In the genomic region with DNA sequence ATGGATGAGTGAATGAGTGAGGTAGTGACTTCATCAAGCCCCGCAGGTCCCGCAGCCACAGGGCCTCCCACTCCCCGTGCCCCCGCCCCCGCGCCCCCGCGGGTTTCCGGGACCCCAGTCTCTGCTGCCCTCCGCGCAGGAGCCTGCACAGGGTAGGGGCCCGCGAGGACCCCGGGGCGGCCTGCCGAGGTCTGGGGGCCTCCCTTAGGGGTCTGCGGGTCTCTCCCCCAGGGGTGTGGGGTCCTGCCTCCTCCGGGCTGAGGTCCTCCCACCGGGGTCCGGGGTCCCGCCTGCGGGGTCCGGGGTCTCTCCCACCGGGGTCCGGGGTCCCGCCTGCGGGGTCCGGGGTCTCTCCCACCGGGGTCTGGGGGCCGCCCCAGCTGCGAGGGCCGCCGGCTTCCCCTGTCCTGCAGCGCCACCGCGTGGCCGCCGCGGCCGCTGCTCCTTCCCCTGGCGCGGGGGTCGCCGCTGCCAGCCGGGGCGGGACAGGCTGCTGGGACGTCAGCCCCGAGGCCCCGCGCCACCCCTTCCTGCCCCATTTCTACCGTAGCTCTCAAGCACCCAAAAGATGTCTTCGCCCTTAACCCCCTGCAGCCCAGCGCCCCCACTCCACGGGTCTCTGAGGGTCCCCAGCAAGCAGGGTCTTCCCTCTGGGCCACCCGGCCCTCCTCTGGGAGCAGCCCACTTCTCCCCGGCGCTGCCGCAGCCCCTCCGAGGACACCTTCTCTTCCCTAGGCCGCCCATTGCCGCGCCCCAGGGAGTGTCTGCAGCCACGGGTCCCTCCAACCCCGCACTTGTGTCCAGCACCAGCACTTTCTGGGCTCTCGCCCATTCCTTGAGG, we compare ENCODE assay signal across 8 cellular contexts. TPM values are rescaled to one million over a fixed set of nuclear protein-coding genes. Genes with fewer than 3 reads are reported as not detected.
DNase-seq lines count a peak whose midpoint lies in the region; ATAC-seq, FAIRE-seq and TF ChIP-seq lines count a peak whose summit lies in the region.

No MANE protein-coding gene starts in this region.

- H4K20me1 ChIP-seq in PC-3 (ENCODE audit: low read length) (no peaks in the 10 kb centered on the region), K562 (replicated peaks; ENCODE audit: control insufficient read depth, insufficient read depth, low read length) (0 out of 2 replicates have a peak, but pooled peaks cover 9% of the 10 kb centered on the region)

- BruUV-seq in PC-3 (replicated peaks; lab: Mats Ljungman, UMichigan) (no TSS peak), K562 (replicated peaks; lab: Mats Ljungman, UMichigan) (no TSS peak)

- in situ Hi-C loops in K562 (cut with MboI): loop anchor here (5.0 to 10.0 kb wide), 2 partner anchors 554 to 786 kb away; no protein-coding TSS in a partner anchor

- no peaks in the 10 kb centered on the region for H3K9me1 ChIP-seq in K562 (ENCODE audit: control insufficient read depth, insufficient read depth, low read length)

- peak; percentile 36 for ATAC-seq in PC-3
- ATAC-seq in K562: peak; percentile 84
- ATAC-seq in right lobe of liver: peak in 3 of 4 donors; percentile 13 to 43 (median 40)
- no peak for ATAC-seq in GM19397 (IDR thresholded peaks at IDR 0.05; ENCODE audit: unreplicated experiment)

- no peak overlapping the region for H3K9ac ChIP-seq in PC-3 (ENCODE audit: low read length)
- no peak overlapping the region for H3K9ac ChIP-seq in K562 (ENCODE audit: insufficient read depth in 1 of 2, low read depth in 2 of 2, low read length in 2 of 2)

- TF ChIP-seq POLR2A in K562 (conservative IDR thresholded peaks at IDR 0.05) (no peak), right lobe of liver (IDR thresholded peaks at IDR 0.05) (no peak), uterus (IDR thresholded peaks at IDR 0.05) (no peak)

- H3K4me2 ChIP-seq in PC-3 (ENCODE audit: low read length): no peak overlapping the region
- no peak overlapping the region for H3K4me2 ChIP-seq in K562 (ENCODE audit: insufficient read depth, low read length)

- intact Hi-C loops in PC-3 (cut with micrococcal nuclease): no loop called here
- intact Hi-C loops in K562 (cut with micrococcal nuclease): loop anchor here (5.0 to 10.0 kb wide), 2 partner anchors 244 to 554 kb away; partner anchors contain the start of gene CEP131
- intact Hi-C loops in right lobe of liver (cut with DNase I): loop anchor here (5.0 kb wide), 2 partner anchors 554 to 559 kb away; no protein-coding TSS in a partner anchor
- intact Hi-C loops in uterus (cut with DNase I; ENCODE audit: low total_unique reads): loop anchor here (2.0 kb wide), 1 partner anchor 554 kb away; no protein-coding TSS in a partner anchor

- no peak overlapping the region for H2AFZ ChIP-seq in PC-3 (ENCODE audit: low read length)
- no peak overlapping the region for H2AFZ ChIP-seq in K562 (ENCODE audit: low read depth, low read length)

- peak; percentile 75 to 88 for TF ChIP-seq RAD21 in K562 (CRISPR knock-in tag; conservative IDR thresholded peaks at IDR 0.05 in 1 of 2, IDR thresholded peaks at IDR 0.05 in 1 of 2)

- DNase-seq in PC-3 (peak; percentile 25), K562 (ENCODE audit: extremely low read depth in 1 of 4, low spot score in 3 of 4) (peak in 3 of 4 experiments; percentile 80 to 83 (median 82)), right lobe of liver (no peak), uterus (no peak), HT-29 (ENCODE audit: low spot score) (no peak), mesenteric fat pad (ENCODE audit: low spot score) (no peak)

- TF ChIP-seq CTCF in GM12873 (IDR thresholded peaks at IDR 0.05; ENCODE audit: insufficient read depth, low read depth, low read length, missing control alignments) (peak; percentile 68), PC-3 (conservative IDR thresholded peaks at IDR 0.05; ENCODE audit: low read depth, low read length) (peak; percentile 84), K562 (IDR thresholded peaks at IDR 0.05 in 2 of 3, conservative IDR thresholded peaks at IDR 0.05 in 1 of 3; ENCODE audit: insufficient read depth in 2 of 3, low read depth in 1 of 3, low read length in 3 of 3) (peak; percentile 59 to 77 (median 61)), right lobe of liver (IDR thresholded peaks at IDR 0.05) (peak; percentile 64 to 77 (median 74)), uterus (IDR thresholded peaks at IDR 0.05) (peak; percentile 60 to 96 (median 92))

- H3K4me1 ChIP-seq in PC-3 (ENCODE audit: insufficient read depth, low read length) (no peaks in the 10 kb centered on the region), K562 (replicated peaks in 1 of 2; ENCODE audit: control insufficient read depth in 2 of 2, insufficient read depth in 2 of 2, low read length in 2 of 2) (peaks cover 0 to 38% of the 10 kb centered on the region in 2 experiments; a peak in 3 of 5 replicates), right lobe of liver (no peaks in the 10 kb centered on the region), uterus (peaks cover 3 to 8% of the 10 kb centered on the region in 2 donors)

- no peaks in the 10 kb centered on the region for H3K36me3 ChIP-seq in PC-3 (ENCODE audit: low read depth, low read length)
- no peaks in the 10 kb centered on the region for H3K36me3 ChIP-seq in K562 (ENCODE audit: control insufficient read depth, insufficient read depth, low read length)
- no peaks in the 10 kb centered on the region for H3K36me3 ChIP-seq in right lobe of liver
- H3K36me3 ChIP-seq in uterus: no peaks in the 10 kb centered on the region

- H3K27me3 ChIP-seq in PC-3 (ENCODE audit: low read length): no peaks in the 10 kb centered on the region
- H3K27me3 ChIP-seq in K562 (ENCODE audit: control insufficient read depth in 2 of 2, insufficient read depth in 2 of 2, low read length in 2 of 2): peaks cover 12 to 31% of the 10 kb centered on the region in 2 experiments; a peak in 4 of 5 replicates
- no peaks in the 10 kb centered on the region for H3K27me3 ChIP-seq in right lobe of liver
- H3K27me3 ChIP-seq in uterus: no peaks in the 10 kb centered on the region

- H3K4me3 ChIP-seq in PC-3 (ENCODE audit: low read length) (no peak overlapping the region), K562 (peak overlapping the region; percentile 22; the same call in 1 of the 2 replicates), right lobe of liver (no peak overlapping the region), uterus (no peak overlapping the region)

- no peaks in the 10 kb centered on the region for H3K79me2 ChIP-seq in PC-3 (ENCODE audit: low read length)
- H3K79me2 ChIP-seq in K562 (ENCODE audit: control insufficient read depth, insufficient read depth, low read length): no peaks in the 10 kb centered on the region

- FAIRE-seq in K562 (lab: Jason Lieb, UNC): no peak

- 12% methylated on average over 19 of the region's 65 CpGs for WGBS in K562 (ENCODE audit: insufficient coverage, low coverage, missing lambda C conversion rate)
- WGBS in right lobe of liver (ENCODE audit: insufficient coverage, low coverage, low lambda C conversion rate, missing lambda C conversion rate): 14% methylated on average over 21 of the region's 65 CpGs

- no peak overlapping the region for H3K27ac ChIP-seq in PC-3 (ENCODE audit: low read length)
- no peak overlapping the region for H3K27ac ChIP-seq in K562 (ENCODE audit: extremely low read depth, low read depth, low read length)
- no peak overlapping the region for H3K27ac ChIP-seq in right lobe of liver
- no peak overlapping the region for H3K27ac ChIP-seq in uterus

- TF ChIP-seq EP300 in K562 (IDR thresholded peaks at IDR 0.05; ENCODE audit: low read length): no peak

- H3K9me3 ChIP-seq in PC-3 (ENCODE audit: low read length) (no peaks in the 10 kb centered on the region), K562 (replicated peaks; ENCODE audit: control insufficient read depth, insufficient read depth, low read depth, low read length) (no peaks in the 10 kb centered on the region), right lobe of liver (no peaks in the 10 kb centered on the region), uterus (no peaks in the 10 kb centered on the region)

- CTCF ChIA-PET in PC-3 (lab: Charles Lee): no interaction called here
- CTCF ChIA-PET in K562 (lab: Yijun Ruan, JAX; ENCODE audit: low intra/inter-chr PET ratio): interaction anchor here (0.6 to 2.0 kb wide), 6 partner anchors 120 to 973 kb away, joined by 3 to 17 read pairs (median 4); no protein-coding TSS in a partner anchor

- POLR2A ChIA-PET in PC-3 (lab: Charles Lee; ENCODE audit: unreplicated experiment) (no interaction called here), K562 (lab: Yijun Ruan, JAX) (interaction anchor here (0.6 kb wide), 1 partner anchor 139 kb away, joined by 3 read pairs; no protein-coding TSS in a partner anchor)

- no peaks in the 10 kb centered on the region for H3K9me2 ChIP-seq in PC-3 (replicated peaks; ENCODE audit: low read length)

- no peaks in the 10 kb centered on the region for H3F3A ChIP-seq in PC-3 (ENCODE audit: low read length, unreplicated experiment)

RNA-seq across cellular contexts. Expression of gene CHMP6, which starts 10.4 kb away (rescaled TPM):
- total RNA-seq in PC-3 (2014; rRNA removed) (26.1 and 33.0 TPM in 2 replicates), K562 (2014; rRNA removed) (10.3 and 12.9 TPM in 2 replicates), K562 (2014; rRNA removed; fragmentation: Illumina TruSeq; extraction: Trizol) (14.4 and 15.7 TPM in 2 replicates), K562 (2015; rRNA removed; fragmentation: Illumina TruSeq; extraction: Trizol) (12.7 and 13.8 TPM in 2 replicates), K562 (2021) (25.6 and 26.8 TPM in 2 replicates), right lobe of liver (10 to 100 TPM; 13.4 to 27.8 (median 15.6) TPM), uterus (10 to 100 TPM in 3 of 4 donors, 1 to 10 TPM in 1; 3.6 to 33.2 (median 19.8) TPM), mesenteric fat pad (25.3 TPM)
- 33.8 and 66.2 TPM in 2 replicates for total RNA-seq in K562 (2011; cell fraction: chromatin; rRNA removed; ENCODE audit: low replicate concordance)
- total RNA-seq in K562 (2011; cell fraction: nucleolus; rRNA removed): 40.5 and 47.9 TPM in 2 replicates
- total RNA-seq in K562 (2011; cell fraction: nucleoplasm; rRNA removed): 22.9 and 24.6 TPM in 2 replicates
- polyA plus RNA-seq in K562 (2011; rRNA removed) (8.0 and 13.4 TPM in 2 replicates), K562 (2014; fragmentation: Illumina TruSeq; extraction: Trizol) (11.4 and 15.5 TPM in 2 replicates), K562 (2014; fragmentation: Nextera tagmentation; extraction: Ambion mirVana) (1 to 10 TPM in 1 of 2 experiments, under 1 TPM in 1; 0.25 to 1.8 TPM), K562 (2014; rRNA removed) (28.3 and 30.4 TPM in 2 replicates)
- polyA plus RNA-seq in K562 (2011; cell fraction: cytosol; rRNA removed): 10.5 and 35.5 TPM in 2 replicates
- 10.7 and 20.1 TPM in 2 replicates for polyA plus RNA-seq in K562 (2011; cell fraction: nucleus; rRNA removed)
- polyA plus RNA-seq in K562 (2012): 13.7 and 20.1 TPM in 2 replicates
- polyA minus RNA-seq in K562 (2011; rRNA and poly(A)+ RNA removed): 11.2 and 15.9 TPM in 2 replicates
- polyA minus RNA-seq in K562 (2011; cell fraction: cytosol; rRNA and poly(A)+ RNA removed): 5.0 and 8.7 TPM in 2 replicates
- 13.5 and 13.7 TPM in 2 replicates for polyA minus RNA-seq in K562 (2011; cell fraction: nucleus; rRNA and poly(A)+ RNA removed)
- 9.7 and 12.7 TPM in 2 replicates for total RNA-seq in HT-29 (2014; rRNA removed; shearing (Covaris generic))

RNA-seq across cellular contexts. Expression of gene BAIAP2, which starts 53.7 kb away (rescaled TPM):
- total RNA-seq in PC-3 (2014; rRNA removed): 50.9 and 56.9 TPM in 2 replicates
- total RNA-seq in K562 (2011; cell fraction: chromatin; rRNA removed; ENCODE audit: low replicate concordance): 69.8 and 141 TPM in 2 replicates
- total RNA-seq in K562 (2011; cell fraction: nucleolus; rRNA removed): 54.5 and 61.0 TPM in 2 replicates
- total RNA-seq in K562 (2011; cell fraction: nucleoplasm; rRNA removed): 40.5 and 42.0 TPM in 2 replicates
- 26.7 and 31.9 TPM in 2 replicates for total RNA-seq in K562 (2014; rRNA removed)
- total RNA-seq in K562 (2014; rRNA removed; fragmentation: Illumina TruSeq; extraction: Trizol): 14.2 and 17.7 TPM in 2 replicates
- total RNA-seq in K562 (2015; rRNA removed; fragmentation: Illumina TruSeq; extraction: Trizol): 18.4 and 21.2 TPM in 2 replicates
- total RNA-seq in K562 (2021): 44.7 and 51.6 TPM in 2 replicates
- polyA plus RNA-seq in K562 (2011; rRNA removed): 9.8 and 13.6 TPM in 2 replicates
- polyA plus RNA-seq in K562 (2011; cell fraction: cytosol; rRNA removed): 9.8 and 28.7 TPM in 2 replicates
- 37.7 and 77.3 TPM in 2 replicates for polyA plus RNA-seq in K562 (2011; cell fraction: nucleus; rRNA removed)
- 37.1 and 42.6 TPM in 2 replicates for polyA plus RNA-seq in K562 (2012)
- 20.7 and 30.0 TPM in 2 replicates for polyA plus RNA-seq in K562 (2014; fragmentation: Illumina TruSeq; extraction: Trizol)
- 1 to 10 TPM; 2.3 to 2.4 TPM for polyA plus RNA-seq in K562 (2014; fragmentation: Nextera tagmentation; extraction: Ambion mirVana)
- 17.3 and 23.2 TPM in 2 replicates for polyA plus RNA-seq in K562 (2014; rRNA removed)
- 11.9 and 13.6 TPM in 2 replicates for polyA minus RNA-seq in K562 (2011; rRNA and poly(A)+ RNA removed)
- polyA minus RNA-seq in K562 (2011; cell fraction: cytosol; rRNA and poly(A)+ RNA removed): 22.8 and 24.8 TPM in 2 replicates
- polyA minus RNA-seq in K562 (2011; cell fraction: nucleus; rRNA and poly(A)+ RNA removed): 38.3 and 38.6 TPM in 2 replicates
- total RNA-seq in right lobe of liver: 100 to 1,000 TPM in 1 of 6 experiments, 10 to 100 TPM in 5; 46.6 to 139 (median 63.3) TPM
- total RNA-seq in uterus: 10 to 100 TPM; 16.5 to 70.7 (median 45.8) TPM
- 93.8 and 105 TPM in 2 replicates for total RNA-seq in HT-29 (2014; rRNA removed; shearing (Covaris generic))
- total RNA-seq in mesenteric fat pad: 24.6 TPM

Comparison
In these comparisons a context has a peak if more than half of its experiments do, and no peak if none do; other contexts are left out.
1. DNase-seq: peak in PC-3 (single experiment) and K562 (3 of 4); none in right lobe of liver (0 of 3), uterus (0 of 2), HT-29 (single experiment) and mesenteric fat pad (single experiment).
2. Peak in every context shown above with its lines, with median percentiles within 50 percentile points of each other: CTCF ChIP-seq.